8 cellular contexts compared by ENCODE assay signal in the genomic region with DNA sequence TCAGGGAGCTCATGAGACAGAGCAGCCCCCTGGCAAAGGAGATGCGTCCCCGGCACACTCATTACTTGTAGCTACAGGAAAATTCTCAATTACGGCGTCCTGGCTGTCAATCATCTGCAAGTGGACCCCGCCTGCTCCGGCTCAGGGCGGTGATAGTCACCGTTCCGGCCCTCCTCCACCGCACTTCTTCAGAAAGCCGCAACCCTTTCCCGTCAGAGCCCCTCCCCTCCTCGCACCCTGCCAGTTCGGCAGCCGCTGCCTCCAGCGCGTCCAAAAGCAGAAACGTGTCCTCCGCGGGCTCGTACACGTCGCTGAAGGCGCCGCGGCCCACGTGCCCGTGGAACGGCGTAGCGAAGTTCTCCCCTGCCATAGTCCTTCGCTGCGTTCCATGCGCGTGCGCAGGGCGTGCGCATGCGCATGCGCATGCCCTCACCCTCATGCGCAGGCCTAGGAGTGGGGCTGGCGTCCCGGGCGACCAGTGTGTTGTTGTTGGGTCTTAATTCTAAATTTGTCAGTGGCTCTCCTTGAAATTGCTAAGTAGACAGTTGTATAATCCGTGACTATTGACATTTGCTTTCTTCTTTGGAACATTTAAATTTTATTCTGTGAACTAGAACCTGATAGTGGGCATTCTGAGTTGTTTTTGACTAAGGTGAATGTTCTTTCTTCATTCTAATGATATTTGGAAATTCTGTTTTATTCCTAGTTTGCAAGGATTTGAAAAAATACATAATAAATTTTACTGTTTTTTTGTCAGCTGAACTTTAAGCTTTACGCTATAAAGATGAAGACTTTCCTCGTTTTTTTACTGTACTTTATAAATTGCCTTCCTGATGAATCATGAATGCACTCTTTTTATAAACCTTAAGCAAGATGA.
DNase-seq lines count a peak whose midpoint lies in the region; ATAC-seq and TF ChIP-seq lines count a peak whose summit lies in the region.

No MANE protein-coding gene starts in this region.

- WGBS in ovary, 3 donors, result 4 to 5% (median 4%) methylated on average over 47 of the region's 47 CpGs
- 7 to 8% methylated on average over 24 to 35 of the region's 47 CpGs for WGBS in thyroid gland, 2 donors

- peaks cover 3% of the 10 kb centered on the region for H3K36me3 Mint-ChIP-seq in activated naive CD8-positive, alpha-beta T cell

- H3K4me1 ChIP-seq in ovary (ENCODE audit: insufficient read depth) (peaks cover 2% of the 10 kb centered on the region), thyroid gland (peaks cover 3 to 10% of the 10 kb centered on the region in 2 donors)

- TF ChIP-seq POLR2A in ovary (IDR thresholded peaks at IDR 0.05), result peak; percentile 68
- TF ChIP-seq POLR2A in thyroid gland (IDR thresholded peaks at IDR 0.05), result peak in 1 of 2 donors; percentile 81

- H3K36me3 ChIP-seq in ovary (no peaks in the 10 kb centered on the region), thyroid gland (peaks cover 0 to 11% of the 10 kb centered on the region in 2 donors)

- H3K9me3 ChIP-seq in ovary (no peaks in the 10 kb centered on the region), thyroid gland (no peaks in the 10 kb centered on the region)

- H3K27ac Mint-ChIP-seq in activated naive CD8-positive, alpha-beta T cell, result peak overlapping the region; percentile 99

- peak overlapping the region; percentile 81 to 93 for H3K27ac ChIP-seq in ovary
- H3K27ac ChIP-seq in thyroid gland, result peak overlapping the region; percentile 80 to 97 (median 92)

- DNase-seq in GM10266 (ENCODE audit: extremely low spot score) (peak; percentile 90), NCI-H1092 treated with DMSO at 0.1 percent for 48 hours (lab: John Stamatoyannopoulos, UW) (peak; percentile 96), Right ventricle myocardium inferior (ENCODE audit: missing footprints) (peak; percentile 95), ovary (peak; percentile 85 to 92 (median 88)), thyroid gland (peak; percentile 83 to 84)

- no peaks in the 10 kb centered on the region for H3K9me3 Mint-ChIP-seq in activated naive CD8-positive, alpha-beta T cell (ENCODE audit: low read depth)

- H3K27me3 Mint-ChIP-seq in activated naive CD8-positive, alpha-beta T cell, result no peaks in the 10 kb centered on the region

- no peak for TF ChIP-seq CTCF in GM10266 (IDR thresholded peaks at IDR 0.05; ENCODE audit: control insufficient read depth, insufficient read depth, low read depth, missing control alignments)
- no peak for TF ChIP-seq CTCF in ovary (IDR thresholded peaks at IDR 0.05)
- peak in 1 of 6 experiments; percentile 15 for TF ChIP-seq CTCF in thyroid gland (IDR thresholded peaks at IDR 0.05)

- H3K4me3 Mint-ChIP-seq in activated naive CD8-positive, alpha-beta T cell, result peak overlapping the region; percentile 96

- intact Hi-C loops in Right ventricle myocardium inferior (cut with DNase I), result no loop called here
- intact Hi-C loops in ovary (cut with DNase I), result no loop called here
- intact Hi-C loops in thyroid gland (cut with DNase I), result no loop called here

- ATAC-seq in HG02623 (IDR thresholded peaks at IDR 0.05; ENCODE audit: unreplicated experiment) (peak; percentile 96), SK-N-SH treated with all-trans-retinoic acid at 6 μM for 48 hours (peak; percentile 97), Right ventricle myocardium inferior (peak; percentile 99)

- H3K27me3 ChIP-seq in ovary (no peaks in the 10 kb centered on the region), thyroid gland (no peaks in the 10 kb centered on the region)

- TF ChIP-seq EP300 in ovary (IDR thresholded peaks at IDR 0.05), result no peak

- H3K4me1 Mint-ChIP-seq in activated naive CD8-positive, alpha-beta T cell (ENCODE audit: low read depth), result peaks cover 19% of the 10 kb centered on the region

- peak overlapping the region; percentile 47 for H3K4me3 ChIP-seq in ovary
- peak overlapping the region; percentile 49 to 65 (median 59) for H3K4me3 ChIP-seq in thyroid gland (replicated peaks in 1 of 3)

TF ChIP-seq in SK-N-SH treated with all-trans-retinoic acid at 6 μM for 48 hours, 23 proteins besides CTCF, POLR2A, EP300 and RAD21:
- TF ChIP-seq ZNF70 (CRISPR knock-in tag; IDR thresholded peaks at IDR 0.05), result peak; percentile 94
- TF ChIP-seq ZNF565 (CRISPR knock-in tag; conservative IDR thresholded peaks at IDR 0.05; ENCODE audit: low read depth), result no peak; the same call in 1 of the 2 replicates
- peak; percentile 98 for TF ChIP-seq ZFP3 (CRISPR knock-in tag; IDR thresholded peaks at IDR 0.05)
- 0 out of 2 replicates have a peak, but pooled peaks have one; percentile 7 for TF ChIP-seq GLIS3 (CRISPR knock-in tag; IDR thresholded peaks at IDR 0.05)
- TF ChIP-seq OSR1 (CRISPR knock-in tag; IDR thresholded peaks at IDR 0.05), result no peak
- TF ChIP-seq ZFP30 (CRISPR knock-in tag; IDR thresholded peaks at IDR 0.05), result no peak
- TF ChIP-seq, protein P1, sequence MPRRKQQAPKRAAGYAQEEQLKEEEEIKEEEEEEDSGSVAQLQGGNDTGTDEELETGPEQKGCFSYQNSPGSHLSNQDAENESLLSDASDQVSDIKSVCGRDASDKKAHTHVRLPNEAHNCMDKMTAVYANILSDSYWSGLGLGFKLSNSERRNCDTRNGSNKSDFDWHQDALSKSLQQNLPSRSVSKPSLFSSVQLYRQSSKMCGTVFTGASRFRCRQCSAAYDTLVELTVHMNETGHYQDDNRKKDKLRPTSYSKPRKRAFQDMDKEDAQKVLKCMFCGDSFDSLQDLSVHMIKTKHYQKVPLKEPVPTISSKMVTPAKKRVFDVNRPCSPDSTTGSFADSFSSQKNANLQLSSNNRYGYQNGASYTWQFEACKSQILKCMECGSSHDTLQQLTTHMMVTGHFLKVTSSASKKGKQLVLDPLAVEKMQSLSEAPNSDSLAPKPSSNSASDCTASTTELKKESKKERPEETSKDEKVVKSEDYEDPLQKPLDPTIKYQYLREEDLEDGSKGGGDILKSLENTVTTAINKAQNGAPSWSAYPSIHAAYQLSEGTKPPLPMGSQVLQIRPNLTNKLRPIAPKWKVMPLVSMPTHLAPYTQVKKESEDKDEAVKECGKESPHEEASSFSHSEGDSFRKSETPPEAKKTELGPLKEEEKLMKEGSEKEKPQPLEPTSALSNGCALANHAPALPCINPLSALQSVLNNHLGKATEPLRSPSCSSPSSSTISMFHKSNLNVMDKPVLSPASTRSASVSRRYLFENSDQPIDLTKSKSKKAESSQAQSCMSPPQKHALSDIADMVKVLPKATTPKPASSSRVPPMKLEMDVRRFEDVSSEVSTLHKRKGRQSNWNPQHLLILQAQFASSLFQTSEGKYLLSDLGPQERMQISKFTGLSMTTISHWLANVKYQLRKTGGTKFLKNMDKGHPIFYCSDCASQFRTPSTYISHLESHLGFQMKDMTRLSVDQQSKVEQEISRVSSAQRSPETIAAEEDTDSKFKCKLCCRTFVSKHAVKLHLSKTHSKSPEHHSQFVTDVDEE (CRISPR knock-in tag; IDR thresholded peaks at IDR 0.05), result peak; percentile 64; the same call in 1 of the 2 replicates
- TF ChIP-seq ZNF8 (CRISPR knock-in tag; IDR thresholded peaks at IDR 0.05), result peak; percentile 34; the same call in 1 of the 2 replicates
- peak; percentile 43; the same call in 1 of the 2 replicates for TF ChIP-seq ISL1 (CRISPR knock-in tag; IDR thresholded peaks at IDR 0.05)
- peak; percentile 82 for TF ChIP-seq CSDC2 (CRISPR knock-in tag; IDR thresholded peaks at IDR 0.05)

Comparison
In these comparisons a context has a peak if more than half of its experiments do, and no peak if none do; other contexts are left out.
1. Peak in every context shown above with its lines: DNase-seq, ATAC-seq, H3K4me3 ChIP-seq and H3K27ac ChIP-seq.